ENCODE assay signal across 1 cellular context in genomic region chr2:37588316-37588777, GRCh38.
TF ChIP-seq lines count a peak whose summit lies in the region.

No MANE protein-coding gene starts in this region.

TF ChIP-seq in endothelial cell of umbilical vein, 7 proteins besides CTCF, POLR2A, EP300 and RAD21:
- no peak for TF ChIP-seq MYC (IDR thresholded peaks at IDR 0.05; ENCODE audit: low read depth, low read length)
- no peak for TF ChIP-seq JUN (IDR thresholded peaks at IDR 0.05; ENCODE audit: borderline replicate concordance, insufficient read depth, insufficient read length, low read depth)
- no peak for TF ChIP-seq MAX (IDR thresholded peaks at IDR 0.05; ENCODE audit: insufficient read depth, insufficient read length)
- no peak for TF ChIP-seq POLR2AphosphoS5 (IDR thresholded peaks at IDR 0.05; ENCODE audit: insufficient read depth, low read depth, low read length)
- peak; percentile 24 for TF ChIP-seq FOS (IDR thresholded peaks at IDR 0.05; ENCODE audit: borderline replicate concordance, insufficient read depth, low read length)
- TF ChIP-seq GATA2 (IDR thresholded peaks at IDR 0.05; ENCODE audit: insufficient read depth, insufficient read length, low read depth, low read length): no peak
- no peak for TF ChIP-seq EZH2 (IDR thresholded peaks at IDR 0.05; ENCODE audit: borderline replicate concordance, low read depth, low read length, severe bottlenecking)
